8 cellular contexts compared by ENCODE assay signal in genomic region chr1:185338719-185339622, GRCh38. TPM values are rescaled to one million over a fixed set of nuclear protein-coding genes. Genes with fewer than 3 reads are reported as not detected.
A peak's percentile ranks its signal among the peaks of the same experiment; 100 is the strongest.
DNase-seq lines count a peak whose midpoint lies in the region; ATAC-seq and TF ChIP-seq lines count a peak whose summit lies in the region.

No MANE protein-coding gene starts in this region.

- peak; percentile 53 for DNase-seq in EH (ENCODE audit: low read depth)
- DNase-seq in activated CD4-positive, alpha-beta T cell treated with anti-CD3 and anti-CD28 coated beads, Interleukin-2, amount 50 U/mL, for 1 hour: peak; percentile 7
- peak; percentile 64 for DNase-seq in lower lobe of right lung
- DNase-seq in cerebellum (ENCODE audit: low spot score): no peak
- DNase-seq in vagina (ENCODE audit: extremely low spot score in 2 of 2): no peak
- DNase-seq in occipital lobe (lab: John Stamatoyannopoulos, UW): no peak

- H3K9me3 ChIP-seq in lower lobe of right lung: no peaks in the 10 kb centered on the region
- no peaks in the 10 kb centered on the region for H3K9me3 ChIP-seq in vagina

- H3K4me3 ChIP-seq in lower lobe of right lung: no peak overlapping the region
- no peak overlapping the region for H3K4me3 ChIP-seq in vagina

- TF ChIP-seq CTCF in lower lobe of right lung (IDR thresholded peaks at IDR 0.05) (no peak), vagina (IDR thresholded peaks at IDR 0.05) (no peak)

- peak overlapping the region; percentile 51 for H3K27ac ChIP-seq in lower lobe of right lung
- no peak overlapping the region for H3K27ac ChIP-seq in vagina

- H3K4me1 ChIP-seq in lower lobe of right lung (peaks cover 12% of the 10 kb centered on the region), vagina (peaks cover 7% of the 10 kb centered on the region)

- H3K27me3 ChIP-seq in lower lobe of right lung (ENCODE audit: low read depth) (no peaks in the 10 kb centered on the region), vagina (no peaks in the 10 kb centered on the region)

- intact Hi-C loops in lower lobe of right lung (cut with DNase I) (no loop called here), vagina (cut with DNase I) (no loop called here)

- peak; percentile 98 for ATAC-seq in GM19438 (IDR thresholded peaks at IDR 0.05; ENCODE audit: low read depth, unreplicated experiment)
- peak; percentile 95 for ATAC-seq in HG03378 (IDR thresholded peaks at IDR 0.05; ENCODE audit: unreplicated experiment)
- ATAC-seq in lower lobe of right lung: peak; percentile 86 to 88

- no peak for TF ChIP-seq POLR2A in vagina (IDR thresholded peaks at IDR 0.05)

- H3K36me3 ChIP-seq in lower lobe of right lung: no peaks in the 10 kb centered on the region
- H3K36me3 ChIP-seq in vagina: no peaks in the 10 kb centered on the region

RNA-seq across cellular contexts. Expression of gene IVNS1ABP, which starts 21.9 kb away (rescaled TPM):
- total RNA-seq in lower lobe of right lung: 79.9 TPM
- total RNA-seq in cerebellum: 191 TPM
- 125 TPM for total RNA-seq in vagina
- total RNA-seq in occipital lobe: 249 TPM

Comparison
In these comparisons a context has a peak if more than half of its experiments do, and no peak if none do; other contexts are left out.
1. DNase-seq: peak in EH (single experiment), activated CD4-positive, alpha-beta T cell treated with anti-CD3 and anti-CD28 coated beads, Interleukin-2, amount 50 U/mL, for 1 hour (single experiment) and lower lobe of right lung (single experiment); none in cerebellum (single experiment), vagina (0 of 2) and occipital lobe (single experiment).
2. Peak in every context shown above with its lines, with median percentiles within 50 percentile points of each other: ATAC-seq.